8 cellular contexts compared by ENCODE assay signal in the genomic region with DNA sequence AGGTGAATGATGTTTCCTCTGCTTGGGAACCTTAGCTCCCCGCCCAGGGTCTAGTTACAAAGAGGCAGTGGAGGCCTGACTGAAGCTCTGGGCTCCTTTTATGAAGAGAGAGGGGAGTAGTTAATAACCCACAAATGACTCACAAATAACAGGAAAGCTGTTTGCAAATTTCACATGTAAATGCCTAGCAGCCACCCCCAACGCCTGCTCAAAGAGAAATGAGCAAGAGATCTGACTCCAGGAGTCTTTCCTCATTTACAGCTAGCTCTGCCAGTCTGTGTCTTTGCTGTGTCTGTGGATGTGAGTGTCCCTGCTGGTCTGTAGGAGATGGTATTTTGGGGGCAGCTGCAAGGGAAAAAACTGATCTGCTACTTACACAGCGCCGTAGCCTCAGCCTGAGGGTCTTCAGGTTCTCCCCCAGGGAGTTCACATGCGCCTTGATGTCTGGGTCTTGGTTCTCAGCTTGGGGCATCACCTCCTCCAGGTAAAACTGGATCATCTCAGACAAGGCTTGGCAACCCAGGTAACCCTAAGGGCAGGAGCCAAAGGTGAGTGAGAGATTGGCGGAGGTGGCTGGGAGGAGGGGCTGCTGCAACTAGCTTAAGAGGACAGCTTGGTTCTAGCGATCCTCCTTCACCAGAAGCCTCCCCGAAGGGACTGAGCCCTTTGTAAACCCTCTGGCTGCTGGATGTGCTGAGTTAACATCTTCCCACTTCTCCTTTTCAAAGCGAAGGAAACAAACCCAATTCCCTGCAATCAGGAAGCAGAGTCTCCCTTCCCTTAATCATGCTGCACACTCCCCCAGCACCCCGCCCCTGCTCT. TPM values are rescaled to one million over a fixed set of nuclear protein-coding genes. Genes with fewer than 3 reads are reported as not detected.
A peak's percentile ranks its signal among the peaks of the same experiment; 100 is the strongest.
DNase-seq lines count a peak whose midpoint lies in the region; ATAC-seq and TF ChIP-seq lines count a peak whose summit lies in the region.

A gene with protein sequence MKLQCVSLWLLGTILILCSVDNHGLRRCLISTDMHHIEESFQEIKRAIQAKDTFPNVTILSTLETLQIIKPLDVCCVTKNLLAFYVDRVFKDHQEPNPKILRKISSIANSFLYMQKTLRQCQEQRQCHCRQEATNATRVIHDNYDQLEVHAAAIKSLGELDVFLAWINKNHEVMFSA (plus strand): TSS at position 243 of the 822 bp plus-strand sequence. CDS start 65,890 bp downstream, outside the sequence.

- TF ChIP-seq CTCF in upper lobe of right lung (IDR thresholded peaks at IDR 0.05) = no peak

- H3K9me3 ChIP-seq in upper lobe of right lung = no peaks in the 10 kb centered on the region

- intact Hi-C loops in upper lobe of right lung (cut with DNase I) = no loop called here

- DNase-seq in stimulated activated naive CD8-positive, alpha-beta T cell treated with anti-CD3 and anti-CD28 coated beads, Interleukin-15, Interleukin-2, amounts not matched to agents 100 U/mL and 50 U/mL, for 24 hours = no peak
- DNase-seq in SIG-M5 (lab: John Stamatoyannopoulos, UW) (peak; percentile 30), glomerular visceral epithelial cell (ENCODE audit: extremely low spot score) (peak; percentile 7), upper lobe of right lung (no peak), NCI-H2227 (lab: John Stamatoyannopoulos, UW; ENCODE audit: unreplicated experiment) (no peak), SHP77 (lab: John Stamatoyannopoulos, UW) (no peak)

- H3K27me3 ChIP-seq in upper lobe of right lung = no peaks in the 10 kb centered on the region

- peak within 1 kb of the TSS; percentile 59 for H3K4me3 Mint-ChIP-seq in stimulated activated naive CD8-positive, alpha-beta T cell treated with anti-CD3 and anti-CD28 coated beads, Interleukin-15, Interleukin-2, amounts not matched to agents 100 ng/mL and 50 ng/mL, for 24 hours

- peaks cover 22% of the 10 kb centered on the region for H3K27me3 Mint-ChIP-seq in stimulated activated naive CD8-positive, alpha-beta T cell treated with anti-CD3 and anti-CD28 coated beads, Interleukin-15, Interleukin-2, amounts not matched to agents 100 ng/mL and 50 ng/mL, for 24 hours

- H3K27ac ChIP-seq in upper lobe of right lung = peak within 1 kb of the TSS; percentile 42

- no peak within 1 kb of the TSS for H3K27ac Mint-ChIP-seq in stimulated activated naive CD8-positive, alpha-beta T cell treated with anti-CD3 and anti-CD28 coated beads, Interleukin-15, Interleukin-2, amounts not matched to agents 100 ng/mL and 50 ng/mL, for 24 hours

- H3K36me3 ChIP-seq in upper lobe of right lung = no peaks in the 10 kb centered on the region

- peak within 1 kb of the TSS; percentile 0 for H3K4me3 ChIP-seq in upper lobe of right lung

- H3K36me3 Mint-ChIP-seq in stimulated activated naive CD8-positive, alpha-beta T cell treated with anti-CD3 and anti-CD28 coated beads, Interleukin-15, Interleukin-2, amounts not matched to agents 100 ng/mL and 50 ng/mL, for 24 hours (ENCODE audit: low read depth) = no peaks in the 10 kb centered on the region

- peaks cover 88% of the 10 kb centered on the region for H3K4me1 Mint-ChIP-seq in stimulated activated naive CD8-positive, alpha-beta T cell treated with anti-CD3 and anti-CD28 coated beads, Interleukin-15, Interleukin-2, amounts not matched to agents 100 ng/mL and 50 ng/mL, for 24 hours (ENCODE audit: low read depth)

- no peaks in the 10 kb centered on the region for H3K9me3 Mint-ChIP-seq in stimulated activated naive CD8-positive, alpha-beta T cell treated with anti-CD3 and anti-CD28 coated beads, Interleukin-15, Interleukin-2, amounts not matched to agents 100 ng/mL and 50 ng/mL, for 24 hours

- H3K4me1 ChIP-seq in upper lobe of right lung = peaks cover 11% of the 10 kb centered on the region

- no peak for ATAC-seq in stimulated activated naive CD8-positive, alpha-beta T cell treated with anti-CD3 and anti-CD28 coated beads, Interleukin-15, Interleukin-2, amounts not matched to agents 100 U/mL and 50 U/mL, for 24 hours
- ATAC-seq in upper lobe of right lung (peak; percentile 65), GM19467 (IDR thresholded peaks at IDR 0.05; ENCODE audit: unreplicated experiment) (no peak)

RNA-seq across cellular contexts. Expression of the gene that starts here (rescaled TPM):
- total RNA-seq in upper lobe of right lung = not detected

Comparison
In these comparisons a context has a peak if more than half of its experiments do, and no peak if none do; other contexts are left out.
1. Peak in ATAC-seq, H3K4me3 ChIP-seq and H3K27ac ChIP-seq in upper lobe of right lung; RNA of the gene not detected or under 1 TPM.
2. DNase-seq: peak in SIG-M5 (single experiment) and glomerular visceral epithelial cell (single experiment); none in stimulated activated naive CD8-positive, alpha-beta T cell treated with anti-CD3 and anti-CD28 coated beads, Interleukin-15, Interleukin-2, amounts not matched to agents 100 U/mL and 50 U/mL, for 24 hours (single experiment), upper lobe of right lung (single experiment), NCI-H2227 (single experiment) and SHP77 (0 of 2).